Comparison of ENCODE assay signal across 24 cellular contexts in genomic region chr13:70014337-70014736, GRCh38.
"Had no signal": no experiment of that assay in that cellular context is flagged by ENCODE, and none has a peak within 500 bp of the region (broad histone marks: within the 10 kb centered on the region; RNA-seq: fewer than 3 reads in every experiment).

No MANE protein-coding gene starts in this region.

- H3K9me3 ChIP-seq: testis, thoracic aorta, thyroid gland, transverse colon, upper lobe of right lung, uterus, vagina had no signal

- H3K27me3 ChIP-seq: stomach, suprapubic skin, testis, thyroid gland, tibial artery, tibial nerve, transverse colon, upper lobe of left lung, upper lobe of right lung, uterus, vagina had no signal

- DNase-seq: stimulated activated CD4-positive, alpha-beta T cell treated with anti-CD3 and anti-CD28 coated beads, Interleukin-2, amount 100 ng/mL, for 48 hours; stimulated activated CD4-positive, alpha-beta T cell treated with anti-CD3 and anti-CD28 coated beads, Interleukin-4, amount 100 ng/mL, for 1 hour; stimulated activated CD4-positive, alpha-beta T cell treated with anti-CD3 and anti-CD28 coated beads, Interleukin-4, amount 100 ng/mL, for 24 hours; stimulated activated CD4-positive, alpha-beta T cell treated with anti-CD3 and anti-CD28 coated beads, Interleukin-4, amount 100 ng/mL, for 4 hours; stimulated activated CD8-positive, alpha-beta memory T cell treated with anti-CD3 and anti-CD28 coated beads, Interleukin-4, amount 100 ng/mL, for 48 hours; stimulated activated naive B cell treated with anti-CD40 and anti-IgM and Interleukin-4, amounts not matched to agents 10 μg/mL and 1 μg/mL and 100 μg/mL, for 72 hours; stimulated activated naive CD4-positive, alpha-beta T cell; stimulated activated naive CD4-positive, alpha-beta T cell treated with Interleukin-2 at 50 U/mL for 16 hours; stimulated activated naive CD8-positive, alpha-beta T cell treated with anti-CD3 and anti-CD28 coated beads, Interleukin-15, amount 100 ng/mL, for 72 hours; stimulated activated naive CD8-positive, alpha-beta T cell treated with anti-CD3 and anti-CD28 coated beads, Interleukin-15, Interleukin-2, amounts not matched to agents 100 U/mL and 50 U/mL, for 24 hours; stomach; substantia nigra; testis; thyroid gland; tibial artery; transverse colon; trophoblast cell; upper lobe of left lung; upper lobe of right lung; uterus had no signal

- H3K27ac ChIP-seq: stomach, suprapubic skin, testis, thoracic aorta, thyroid gland, tibial artery, tibial nerve, transverse colon, upper lobe of left lung, upper lobe of right lung, uterus, vagina had no signal

- H3K4me3 ChIP-seq: stomach, suprapubic skin, testis, thoracic aorta, thyroid gland, tibial artery, tibial nerve, transverse colon, upper lobe of left lung, upper lobe of right lung, uterus, vagina had no signal

- H3K4me1 ChIP-seq: stomach, suprapubic skin, testis, thyroid gland, tibial artery, tibial nerve, transverse colon, upper lobe of left lung, upper lobe of right lung, uterus, vagina had no signal

- H3K36me3 ChIP-seq: stomach, suprapubic skin, thoracic aorta, thyroid gland, tibial artery, tibial nerve, transverse colon, upper lobe of left lung, upper lobe of right lung, uterus, vagina had no signal
